In the genomic region with DNA sequence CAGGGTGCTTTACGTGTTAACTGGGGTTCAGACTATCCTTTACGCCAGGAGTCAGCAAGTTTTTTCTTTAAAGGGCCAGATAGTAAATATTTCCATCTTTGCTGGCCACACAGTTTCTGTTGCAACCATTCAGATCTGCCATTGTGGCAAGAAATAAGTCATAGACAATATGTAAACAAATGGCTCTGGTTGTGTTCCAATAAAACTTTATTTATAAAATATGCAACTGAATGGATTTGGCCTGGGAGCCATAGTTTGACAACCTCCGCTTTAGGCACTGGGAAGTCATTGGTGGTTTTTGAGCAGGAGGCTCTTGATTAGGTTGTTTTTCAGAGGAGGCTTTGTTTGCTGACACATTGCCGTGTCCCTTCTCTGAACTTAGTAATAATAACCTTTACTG, we compare ENCODE assay signal across 36 cellular contexts.
"Had no signal": no experiment of that assay in that cellular context is flagged by ENCODE, and none has a peak within 500 bp of the region (broad histone marks: within the 10 kb centered on the region; RNA-seq: fewer than 3 reads in every experiment).

No MANE protein-coding gene starts in this region.

- H3K9me3 ChIP-seq: MG63 had no signal

- H3K27me3 ChIP-seq: MG63 had no signal

- H3K4me3 ChIP-seq: MG63 had no signal

- DNase-seq: Kasumi-1, MG63, MM.1S, MV-4-11, NCI-H1048, NCI-H1092, NCI-H1092 treated with DMSO at 0.1 percent for 48 hours, NCI-H1105, NCI-H1105 treated with DMSO at 0.1 percent for 48 hours, NCI-H1417, NCI-H1417 treated with DMSO at 0.1 percent for 48 hours, NCI-H1436, NCI-H1436 treated with DMSO at 0.1 percent for 48 hours, NCI-H146, NCI-H1694, NCI-H1694 treated with DMSO at 0.1 percent for 48 hours, NCI-H187, NCI-H187 treated with DMSO at 0.1 percent for 48 hours, NCI-H1930, NCI-H2029, NCI-H2029 treated with DMSO at 0.1 percent for 48 hours, NCI-H2081, NCI-H2081 treated with DMSO at 0.1 percent for 48 hours, NCI-H2107, NCI-H2171, NCI-H2171 treated with DMSO at 0.1 percent for 48 hours, NCI-H2227 treated with DMSO at 0.1 percent for 48 hours, NCI-H226, NCI-H345, NCI-H446, NCI-H446 treated with DMSO at 0.1 percent for 48 hours, NCI-H510A, NCI-H510A treated with DMSO at 0.1 percent for 48 hours, NCI-H524, NCI-H524 treated with DMSO at 0.1 percent for 48 hours, NCI-H526 had no signal
